ENCODE assay signal across 27 cellular contexts in genomic region chr2:181821064-181821463, GRCh38.
"Had no signal": no experiment of that assay in that cellular context is flagged by ENCODE, and none has a peak within 500 bp of the region (broad histone marks: within the 10 kb centered on the region; RNA-seq: fewer than 3 reads in every experiment).

No MANE protein-coding gene starts in this region.

- H3K9me3 Mint-ChIP-seq: activated CD8-positive, alpha-beta T cell treated with anti-CD3 and anti-CD28 coated beads for 36 hours; activated naive CD8-positive, alpha-beta T cell treated with anti-CD3 and anti-CD28 coated beads, Interleukin-2, amount 10 ng/mL, durations not matched to agents 7 days and 5 days; T-cell had no signal

- H3K4me1 Mint-ChIP-seq: activated naive CD8-positive, alpha-beta T cell treated with anti-CD3 and anti-CD28 coated beads, Interleukin-2, amount 10 ng/mL, durations not matched to agents 7 days and 5 days; T-cell had no signal

- DNase-seq: activated CD4-positive, alpha-beta T cell treated with anti-CD3 and anti-CD28 coated beads for 4 hours; activated CD4-positive, CD25-positive, alpha-beta regulatory T cell; activated CD8-positive, alpha-beta memory T cell treated with anti-CD3 and anti-CD28 coated beads, Interleukin-2, amount 50 U/mL, for 48 hours; activated CD8-positive, alpha-beta T cell treated with anti-CD3 and anti-CD28 coated beads for 36 hours; activated naive CD4-positive, alpha-beta T cell treated with anti-CD3 and anti-CD28 coated beads, Interleukin-2, amount 50 U/mL, for 16 hours; activated naive CD8-positive, alpha-beta T cell treated with anti-CD3 and anti-CD28 coated beads, Interleukin-2, amount 10 ng/mL, durations not matched to agents 7 days and 5 days; activated T-cell treated with anti-CD3 and anti-CD28 coated beads, Interleukin-2, amount 50 U/mL, for 1 hour; aorta; central memory CD4-positive, alpha-beta T cell; Kasumi-1; NCI-H1092; NCI-H1417; NCI-H1930; NCI-H2107; NCI-H2171 treated with DMSO at 0.1 percent for 48 hours; NCI-H226; NCI-H526; NCI-H774; RPMI8226; T-cell; T-helper 2 cell; T1000 had no signal

- H3K36me3 Mint-ChIP-seq: activated naive CD8-positive, alpha-beta T cell treated with anti-CD3 and anti-CD28 coated beads, Interleukin-2, amount 10 ng/mL, durations not matched to agents 7 days and 5 days; T-cell had no signal

- H3K4me3 ChIP-seq: SK-N-MC had no signal

- H3K4me3 Mint-ChIP-seq: activated CD8-positive, alpha-beta T cell treated with anti-CD3 and anti-CD28 coated beads for 36 hours; activated naive CD8-positive, alpha-beta T cell treated with anti-CD3 and anti-CD28 coated beads, Interleukin-2, amount 10 ng/mL, durations not matched to agents 7 days and 5 days; T-cell had no signal

- H3K27ac Mint-ChIP-seq: activated CD8-positive, alpha-beta T cell treated with anti-CD3 and anti-CD28 coated beads for 36 hours; activated naive CD8-positive, alpha-beta T cell treated with anti-CD3 and anti-CD28 coated beads, Interleukin-2, amount 10 ng/mL, durations not matched to agents 7 days and 5 days; T-cell had no signal

- FAIRE-seq: bronchial epithelial cell, TTC549 had no signal

- H3K27ac ChIP-seq: SK-N-MC, VCaP had no signal

- ATAC-seq: activated CD8-positive, alpha-beta T cell treated with anti-CD3 and anti-CD28 coated beads for 36 hours; Right ventricle myocardium inferior; T-cell had no signal
